ENCODE assay signal across 2 cellular contexts in the genomic region with DNA sequence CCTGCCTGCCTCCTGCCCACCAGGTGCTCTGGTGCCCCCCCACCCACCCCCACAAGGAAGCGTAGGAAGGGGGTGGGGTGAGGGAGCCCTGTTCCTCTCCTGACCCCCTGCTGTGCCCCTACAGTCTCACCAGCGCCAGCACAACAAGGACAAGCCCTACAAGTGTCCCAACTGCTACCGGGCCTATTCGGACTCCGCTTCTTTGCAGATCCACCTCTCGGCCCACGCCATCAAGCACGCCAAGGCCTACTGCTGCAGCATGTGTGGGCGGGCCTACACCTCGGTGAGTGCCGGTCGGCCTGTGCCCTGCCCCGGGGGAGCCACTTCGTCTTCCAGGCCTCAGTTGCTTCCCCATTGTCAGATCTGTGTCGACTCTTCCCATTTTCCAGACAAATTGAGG.
TF ChIP-seq lines count a peak whose summit lies in the region.

No MANE protein-coding gene starts in this region.

TF ChIP-seq in HepG2, 621 proteins besides CTCF, POLR2A, EP300 and RAD21:
- no peak for TF ChIP-seq NFKB2 (CRISPR knock-in tag; IDR thresholded peaks at IDR 0.05; ENCODE audit: borderline replicate concordance)
- TF ChIP-seq FOXA1 (IDR thresholded peaks at IDR 0.05), result no peak
- no peak for TF ChIP-seq FOXA1 (CRISPR knock-in tag; IDR thresholded peaks at IDR 0.05)
- TF ChIP-seq ZNF747 (CRISPR knock-in tag; IDR thresholded peaks at IDR 0.05; ENCODE audit: borderline replicate concordance), result no peak
- no peak for TF ChIP-seq HNRNPL (IDR thresholded peaks at IDR 0.05; ENCODE audit: low read depth, low read length)
- TF ChIP-seq ZBTB20 (CRISPR knock-in tag; IDR thresholded peaks at IDR 0.05; ENCODE audit: borderline replicate concordance, low read depth), result no peak
- no peak for TF ChIP-seq GZF1 (CRISPR knock-in tag; IDR thresholded peaks at IDR 0.05)
- no peak for TF ChIP-seq SP1 (IDR thresholded peaks at IDR 0.05)
- no peak for TF ChIP-seq SP1 (CRISPR knock-in tag; IDR thresholded peaks at IDR 0.05)
- no peak for TF ChIP-seq ZNF678 (CRISPR knock-in tag; IDR thresholded peaks at IDR 0.05)

TF ChIP-seq in H1, 55 proteins besides CTCF, POLR2A, EP300 and RAD21:
- TF ChIP-seq RFX5 (IDR thresholded peaks at IDR 0.05; ENCODE audit: borderline replicate concordance, low read depth, low read length) (no peak), FOSL1 (IDR thresholded peaks at IDR 0.05; ENCODE audit: insufficient read depth, low read depth, low read length) (no peak), SAP30 (IDR thresholded peaks at IDR 0.05; ENCODE audit: insufficient read depth, insufficient replicate concordance, low read length) (no peak), CHD2 (IDR thresholded peaks at IDR 0.05; ENCODE audit: low read length) (no peak), RNF2 (IDR thresholded peaks at IDR 0.05; ENCODE audit: borderline replicate concordance, low read depth, low read length, missing control alignments, poor library complexity, severe bottlenecking) (no peak), SP2 (IDR thresholded peaks at IDR 0.05; ENCODE audit: low read length) (no peak), TAF7 (optimal IDR thresholded peaks at IDR 0.05; ENCODE audit: borderline replicate concordance, low read depth, low read length) (no peak), RXRA (IDR thresholded peaks at IDR 0.05; ENCODE audit: insufficient read depth, low read depth, low read length) (no peak), RBBP5 (IDR thresholded peaks at IDR 0.05; ENCODE audit: borderline replicate concordance, low read depth, low read length) (no peak), TCF12 (IDR thresholded peaks at IDR 0.05; ENCODE audit: low read depth, low read length) (no peak), ZNF274 (IDR thresholded peaks at IDR 0.05; ENCODE audit: borderline replicate concordance, extremely low read depth, low read length) (no peak), EGR1 (IDR thresholded peaks at IDR 0.05; ENCODE audit: borderline replicate concordance, low read depth, low read length) (no peak), KDM4A (IDR thresholded peaks at IDR 0.05; ENCODE audit: low read depth, low read length, severe bottlenecking) (no peak), PHF8 (conservative IDR thresholded peaks at IDR 0.05; ENCODE audit: low read depth, low read length) (no peak), EZH2 (IDR thresholded peaks at IDR 0.05; ENCODE audit: low read depth, low read length, severe bottlenecking) (no peak), TAF1 (IDR thresholded peaks at IDR 0.05; ENCODE audit: low read depth, low read length) (no peak)
- TF ChIP-seq, protein P1, sequence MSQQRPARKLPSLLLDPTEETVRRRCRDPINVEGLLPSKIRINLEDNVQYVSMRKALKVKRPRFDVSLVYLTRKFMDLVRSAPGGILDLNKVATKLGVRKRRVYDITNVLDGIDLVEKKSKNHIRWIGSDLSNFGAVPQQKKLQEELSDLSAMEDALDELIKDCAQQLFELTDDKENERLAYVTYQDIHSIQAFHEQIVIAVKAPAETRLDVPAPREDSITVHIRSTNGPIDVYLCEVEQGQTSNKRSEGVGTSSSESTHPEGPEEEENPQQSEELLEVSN (IDR thresholded peaks at IDR 0.05), result no peak
